In genomic region chr20:36098364-36098763, GRCh38 we compare ENCODE assay signal across 8 cellular contexts. TPM values are rescaled to one million over a fixed set of nuclear protein-coding genes. Genes with fewer than 3 reads are reported as not detected.
A peak's percentile ranks its signal among the peaks of the same experiment; 100 is the strongest.
DNase-seq lines count a peak whose midpoint lies in the region; ATAC-seq and TF ChIP-seq lines count a peak whose summit lies in the region.

No MANE protein-coding gene starts in this region.

- H3K27ac ChIP-seq in RWPE2 (ENCODE audit: poor library complexity, severe bottlenecking) (peak overlapping the region; percentile 61), tibial nerve (peak overlapping the region in 2 of 4 donors; percentile 23 to 58), WERI-Rb-1 (no peak overlapping the region)

- H3K36me3 ChIP-seq in RWPE2 (ENCODE audit: low read depth) (no peaks in the 10 kb centered on the region), tibial nerve (no peaks in the 10 kb centered on the region), WERI-Rb-1 (no peaks in the 10 kb centered on the region)

- H3K4me3 ChIP-seq in RWPE2 (ENCODE audit: severe bottlenecking) (no peak overlapping the region), tibial nerve (no peak overlapping the region), WERI-Rb-1 (ENCODE audit: low read depth, low read length) (no peak overlapping the region)

- TF ChIP-seq CTCF in RWPE2 (IDR thresholded peaks at IDR 0.05; ENCODE audit: poor library complexity, severe bottlenecking) (no peak), tibial nerve (IDR thresholded peaks at IDR 0.05) (no peak), WERI-Rb-1 (IDR thresholded peaks at IDR 0.05; ENCODE audit: low read depth, low read length) (no peak)

- TF ChIP-seq EP300 in tibial nerve (IDR thresholded peaks at IDR 0.05), result peak; percentile 47 to 68

- H3K9me3 ChIP-seq in RWPE2 (ENCODE audit: severe bottlenecking), result no peaks in the 10 kb centered on the region
- no peaks in the 10 kb centered on the region for H3K9me3 ChIP-seq in tibial nerve
- no peaks in the 10 kb centered on the region for H3K9me3 ChIP-seq in WERI-Rb-1 (ENCODE audit: severe bottlenecking)

- H3K27me3 ChIP-seq in RWPE2 (ENCODE audit: insufficient read depth, poor library complexity, severe bottlenecking) (no peaks in the 10 kb centered on the region), tibial nerve (peaks cover 0 to 4% of the 10 kb centered on the region in 2 donors), WERI-Rb-1 (ENCODE audit: insufficient read depth, low read depth, severe bottlenecking) (peaks cover 11% of the 10 kb centered on the region)

- peak; percentile 35 for ATAC-seq in RWPE2 (ENCODE audit: low read depth)

- H3K4me1 ChIP-seq in RWPE2 (ENCODE audit: insufficient read depth, poor library complexity, severe bottlenecking) (peaks cover 20% of the 10 kb centered on the region), tibial nerve (peaks cover 0 to 58% (median 20%) of the 10 kb centered on the region in 4 donors)

- DNase-seq in NCI-H2196 (lab: John Stamatoyannopoulos, UW; ENCODE audit: unreplicated experiment) (peak; percentile 36), NCI-H2196 treated with DMSO at 0.1 percent for 48 hours (lab: John Stamatoyannopoulos, UW; ENCODE audit: unreplicated experiment) (no peak), RWPE2 (ENCODE audit: low spot score) (no peak), globus pallidus (ENCODE audit: low spot score) (peak; percentile 45), tibial nerve (ENCODE audit: low spot score in 2 of 2) (peak in 1 of 2 donors; percentile 55), WERI-Rb-1 (no peak), cerebellum (ENCODE audit: low spot score) (no peak), NCI-H2227 (lab: John Stamatoyannopoulos, UW; ENCODE audit: unreplicated experiment) (no peak)

- WGBS in tibial nerve, 2 donors, result 6 to 8% methylated on average over 2 of the region's 2 CpGs

- TF ChIP-seq POLR2A in tibial nerve (IDR thresholded peaks at IDR 0.05), result no peak

RNA-seq across cellular contexts. Expression of gene EPB41L1, which starts 56.2 kb away (rescaled TPM):
- total RNA-seq in tibial nerve (10 to 100 TPM; 19.9 to 55.3 (median 30.8) TPM), cerebellum (68.0 TPM)

Comparison
In these comparisons a context has a peak if more than half of its experiments do, and no peak if none do; other contexts are left out.
1. DNase-seq: peak in NCI-H2196 (single experiment) and globus pallidus (single experiment); none in NCI-H2196 treated with DMSO at 0.1 percent for 48 hours (single experiment), RWPE2 (single experiment), WERI-Rb-1 (single experiment), cerebellum (single experiment) and NCI-H2227 (single experiment).